In the genomic region with DNA sequence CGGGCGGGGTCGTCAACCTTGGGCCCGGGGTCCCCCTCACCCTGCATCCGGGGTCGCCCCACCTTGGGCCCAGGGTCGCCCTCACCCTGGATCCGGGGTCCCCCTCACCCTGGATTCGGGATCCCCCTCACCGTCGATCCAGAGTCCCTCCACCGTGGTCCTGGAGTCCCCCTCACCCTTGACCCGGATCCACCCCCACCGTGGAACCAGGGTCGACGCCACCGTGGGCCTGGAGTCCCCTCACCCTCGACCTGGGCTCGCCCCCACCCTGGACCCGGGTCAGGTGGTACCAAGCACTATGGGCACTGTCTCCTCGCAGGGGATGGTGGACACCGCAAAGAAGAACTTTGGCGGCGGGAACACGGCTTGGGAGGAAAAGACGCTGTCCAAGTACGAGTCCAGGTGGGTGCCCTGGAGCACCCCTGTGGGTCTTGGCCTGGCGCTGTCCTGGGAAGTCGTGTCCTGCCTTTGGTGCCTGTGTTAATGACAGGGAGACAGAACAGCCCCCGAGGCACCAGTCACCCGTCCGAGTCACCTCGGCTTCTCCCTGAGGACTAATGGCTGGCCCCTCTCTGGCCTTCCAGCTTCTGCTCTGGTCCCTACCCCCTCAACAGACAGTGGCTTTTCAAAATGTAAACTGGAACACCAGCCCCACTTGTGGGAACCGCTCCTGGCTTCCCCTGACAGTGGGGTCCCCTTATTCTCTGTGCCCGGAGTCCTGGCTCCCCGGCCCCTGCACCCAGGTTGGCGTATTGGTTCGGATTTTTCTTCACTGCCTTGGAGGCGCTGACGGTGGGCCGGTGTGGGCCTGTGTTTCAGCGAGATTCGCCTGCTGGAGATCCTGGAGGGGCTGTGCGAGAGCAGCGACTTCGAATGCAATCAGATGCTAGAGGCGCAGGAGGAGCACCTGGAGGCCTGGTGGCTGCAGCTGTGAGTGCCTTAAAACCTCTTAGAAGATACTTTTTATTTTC, we compare ENCODE assay signal across 8 cellular contexts. TPM values are rescaled to one million over a fixed set of nuclear protein-coding genes. Genes with fewer than 3 reads are reported as not detected.
DNase-seq lines count a peak whose midpoint lies in the region; ATAC-seq and TF ChIP-seq lines count a peak whose summit lies in the region.

No MANE protein-coding gene starts in this region.

- no peak overlapping the region for H3K27ac ChIP-seq in liver (ENCODE audit: low read depth in 1 of 2, low read length in 2 of 2)
- H3K27ac ChIP-seq in transverse colon = peak overlapping the region; percentile 94 to 97 (median 95)

- no peak for ATAC-seq in activated T-cell treated with anti-CD3 and anti-CD28 coated beads, Interleukin-2, amount 50 U/mL, for 4 hours
- no peak for ATAC-seq in activated naive CD8-positive, alpha-beta T cell treated with anti-CD3 and anti-CD28 coated beads, Interleukin-2, amount 50 U/mL, for 24 hours
- no peak for ATAC-seq in GM19328 (IDR thresholded peaks at IDR 0.05; ENCODE audit: unreplicated experiment)

- TF ChIP-seq EP300 in transverse colon (IDR thresholded peaks at IDR 0.05; ENCODE audit: low read depth) = no peak

- WGBS in liver = 37% methylated on average over 47 of the region's 47 CpGs
- 55% methylated on average over 33 of the region's 47 CpGs; no CpG with 5 or more reads in 1 of the 2 donors for WGBS in transverse colon (ENCODE audit: low coverage in 1 of 2), 2 donors

- no peaks in the 10 kb centered on the region for H3K9me3 ChIP-seq in liver (ENCODE audit: control insufficient read depth in 4 of 4, low read length in 3 of 4)
- no peaks in the 10 kb centered on the region for H3K9me3 ChIP-seq in transverse colon

- in situ Hi-C loops in transverse colon (cut with MboI; ENCODE audit: low pct_ligation_motif_present in 1 of 4, low pct_unique_long_range_greater_than_20kb in 1 of 4, low sequenced_read_pairs in 3 of 4) = loop anchor here in 1 of 4 donors (10.0 kb wide), 1 partner anchor 144 kb away; no protein-coding TSS in a partner anchor

- H3K9ac ChIP-seq in liver (ENCODE audit: low read depth in 1 of 2, low read length in 2 of 2) = peak overlapping the region in 1 of 2 donors; percentile 13

- TF ChIP-seq RAD21 in liver (IDR thresholded peaks at IDR 0.05) = no peak

- H3K36me3 ChIP-seq in liver (ENCODE audit: control insufficient read depth in 4 of 4, insufficient read depth in 3 of 4, low read depth in 1 of 4, low read length in 3 of 4) (peaks cover 4 to 13% (median 8%) of the 10 kb centered on the region in 4 donors), transverse colon (no peaks in the 10 kb centered on the region)

- peaks cover 36% of the 10 kb centered on the region for H3K4me1 Mint-ChIP-seq in activated T-cell treated with anti-CD3 and anti-CD28 coated beads, Interleukin-2, amount 50 U/mL, for 4 hours (ENCODE audit: low read depth)
- H3K4me1 Mint-ChIP-seq in activated naive CD8-positive, alpha-beta T cell treated with anti-CD3 and anti-CD28 coated beads, Interleukin-2, amount 50 U/mL, for 24 hours = peaks cover 40% of the 10 kb centered on the region

- intact Hi-C loops in transverse colon (cut with DNase I; ENCODE audit: low total_unique reads) = no loop called here

- no peaks in the 10 kb centered on the region for H3K27me3 ChIP-seq in liver (ENCODE audit: control insufficient read depth in 4 of 4, insufficient read depth in 4 of 4, low read length in 3 of 4)
- H3K27me3 ChIP-seq in transverse colon = no peaks in the 10 kb centered on the region

- no peaks in the 10 kb centered on the region for H3K27me3 Mint-ChIP-seq in activated T-cell treated with anti-CD3 and anti-CD28 coated beads, Interleukin-2, amount 50 U/mL, for 4 hours (ENCODE audit: low read depth)
- H3K27me3 Mint-ChIP-seq in activated naive CD8-positive, alpha-beta T cell treated with anti-CD3 and anti-CD28 coated beads, Interleukin-2, amount 50 U/mL, for 24 hours = no peaks in the 10 kb centered on the region

- peaks cover 5% of the 10 kb centered on the region for H3K36me3 Mint-ChIP-seq in activated T-cell treated with anti-CD3 and anti-CD28 coated beads, Interleukin-2, amount 50 U/mL, for 4 hours (ENCODE audit: insufficient read depth)
- H3K36me3 Mint-ChIP-seq in activated naive CD8-positive, alpha-beta T cell treated with anti-CD3 and anti-CD28 coated beads, Interleukin-2, amount 50 U/mL, for 24 hours (ENCODE audit: low read depth) = peaks cover 4% of the 10 kb centered on the region

- no peak overlapping the region for H3K27ac Mint-ChIP-seq in activated naive CD8-positive, alpha-beta T cell treated with anti-CD3 and anti-CD28 coated beads, Interleukin-2, amount 50 U/mL, for 24 hours

- H3K4me1 ChIP-seq in liver (ENCODE audit: control insufficient read depth in 4 of 4, insufficient read depth in 4 of 4, low read length in 3 of 4) (peaks cover 0 to 18% (median 10%) of the 10 kb centered on the region in 4 donors), transverse colon (peaks cover 12 to 23% (median 19%) of the 10 kb centered on the region in 4 donors)

- H3K9me3 Mint-ChIP-seq in activated T-cell treated with anti-CD3 and anti-CD28 coated beads, Interleukin-2, amount 50 U/mL, for 4 hours = no peaks in the 10 kb centered on the region
- no peaks in the 10 kb centered on the region for H3K9me3 Mint-ChIP-seq in activated naive CD8-positive, alpha-beta T cell treated with anti-CD3 and anti-CD28 coated beads, Interleukin-2, amount 50 U/mL, for 24 hours

- H3K4me3 ChIP-seq in liver (ENCODE audit: low read depth in 1 of 3, low read length in 3 of 3) = peak overlapping the region; percentile 56 to 89 (median 65)
- peak overlapping the region; percentile 69 to 89 (median 76) for H3K4me3 ChIP-seq in transverse colon

- no peak for DNase-seq in activated T-cell treated with anti-CD3 and anti-CD28 coated beads, Interleukin-2, amount 50 U/mL, for 4 hours
- no peak for DNase-seq in activated T-cell treated with anti-CD3 and anti-CD28 coated beads, Interleukin-2, amount 50 U/mL, for 1 hour
- DNase-seq in activated naive CD8-positive, alpha-beta T cell treated with anti-CD3 and anti-CD28 coated beads, Interleukin-2, amount 50 U/mL, for 24 hours = no peak
- DNase-seq in transverse colon (no peak), NCI-H345 treated with DMSO at 0.1 percent for 48 hours (lab: John Stamatoyannopoulos, UW; ENCODE audit: unreplicated experiment) (no peak), AG20443 (ENCODE audit: low spot score) (no peak)

- peak overlapping the region; percentile 80 for H3K4me3 Mint-ChIP-seq in activated T-cell treated with anti-CD3 and anti-CD28 coated beads, Interleukin-2, amount 50 U/mL, for 4 hours
- peak overlapping the region; percentile 73 for H3K4me3 Mint-ChIP-seq in activated naive CD8-positive, alpha-beta T cell treated with anti-CD3 and anti-CD28 coated beads, Interleukin-2, amount 50 U/mL, for 24 hours

- TF ChIP-seq CTCF in liver (IDR thresholded peaks at IDR 0.05; ENCODE audit: low read depth, low read length, missing input control) (no peak), transverse colon (IDR thresholded peaks at IDR 0.05) (no peak)

- no peak for TF ChIP-seq POLR2A in transverse colon (IDR thresholded peaks at IDR 0.05)

TF ChIP-seq in liver, 16 proteins besides CTCF, POLR2A, EP300 and RAD21:
- TF ChIP-seq, protein P1, sequence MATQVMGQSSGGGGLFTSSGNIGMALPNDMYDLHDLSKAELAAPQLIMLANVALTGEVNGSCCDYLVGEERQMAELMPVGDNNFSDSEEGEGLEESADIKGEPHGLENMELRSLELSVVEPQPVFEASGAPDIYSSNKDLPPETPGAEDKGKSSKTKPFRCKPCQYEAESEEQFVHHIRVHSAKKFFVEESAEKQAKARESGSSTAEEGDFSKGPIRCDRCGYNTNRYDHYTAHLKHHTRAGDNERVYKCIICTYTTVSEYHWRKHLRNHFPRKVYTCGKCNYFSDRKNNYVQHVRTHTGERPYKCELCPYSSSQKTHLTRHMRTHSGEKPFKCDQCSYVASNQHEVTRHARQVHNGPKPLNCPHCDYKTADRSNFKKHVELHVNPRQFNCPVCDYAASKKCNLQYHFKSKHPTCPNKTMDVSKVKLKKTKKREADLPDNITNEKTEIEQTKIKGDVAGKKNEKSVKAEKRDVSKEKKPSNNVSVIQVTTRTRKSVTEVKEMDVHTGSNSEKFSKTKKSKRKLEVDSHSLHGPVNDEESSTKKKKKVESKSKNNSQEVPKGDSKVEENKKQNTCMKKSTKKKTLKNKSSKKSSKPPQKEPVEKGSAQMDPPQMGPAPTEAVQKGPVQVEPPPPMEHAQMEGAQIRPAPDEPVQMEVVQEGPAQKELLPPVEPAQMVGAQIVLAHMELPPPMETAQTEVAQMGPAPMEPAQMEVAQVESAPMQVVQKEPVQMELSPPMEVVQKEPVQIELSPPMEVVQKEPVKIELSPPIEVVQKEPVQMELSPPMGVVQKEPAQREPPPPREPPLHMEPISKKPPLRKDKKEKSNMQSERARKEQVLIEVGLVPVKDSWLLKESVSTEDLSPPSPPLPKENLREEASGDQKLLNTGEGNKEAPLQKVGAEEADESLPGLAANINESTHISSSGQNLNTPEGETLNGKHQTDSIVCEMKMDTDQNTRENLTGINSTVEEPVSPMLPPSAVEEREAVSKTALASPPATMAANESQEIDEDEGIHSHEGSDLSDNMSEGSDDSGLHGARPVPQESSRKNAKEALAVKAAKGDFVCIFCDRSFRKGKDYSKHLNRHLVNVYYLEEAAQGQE (IDR thresholded peaks at IDR 0.05) = peak; percentile 36
- TF ChIP-seq FOXA1 (IDR thresholded peaks at IDR 0.05) = no peak

RNA-seq across cellular contexts. Expression of a gene that starts 0.8 kb away (rescaled TPM):
- total RNA-seq in activated T-cell treated with anti-CD3 and anti-CD28 coated beads, Interleukin-2, amount 50 U/mL, for 4 hours = 10 to 100 TPM; 62.8 to 71.2 (median 64.2) TPM
- total RNA-seq in liver = 10 to 100 TPM; 17.2 to 98.1 TPM
- polyA plus RNA-seq in liver = 10 to 100 TPM; 34.2 to 80.0 TPM
- total RNA-seq in transverse colon = 10 to 100 TPM; 31.0 to 37.9 (median 36.4) TPM

RNA-seq across cellular contexts. Expression of a gene that starts 1.0 kb away (rescaled TPM):
- 10 to 100 TPM; 13.5 to 18.6 (median 14.6) TPM for total RNA-seq in activated T-cell treated with anti-CD3 and anti-CD28 coated beads, Interleukin-2, amount 50 U/mL, for 4 hours
- 10 to 100 TPM; 10.4 to 20.2 TPM for total RNA-seq in liver
- polyA plus RNA-seq in liver = 10 to 100 TPM; 12.5 to 15.6 TPM
- 10 to 100 TPM; 10.1 to 24.4 (median 18.3) TPM for total RNA-seq in transverse colon

RNA-seq across cellular contexts. Expression of a gene that starts 41.4 kb away (rescaled TPM):
- 100 to 1,000 TPM; 426 to 498 (median 461) TPM for total RNA-seq in activated T-cell treated with anti-CD3 and anti-CD28 coated beads, Interleukin-2, amount 50 U/mL, for 4 hours
- total RNA-seq in liver (10 to 100 TPM; 14.5 to 33.8 TPM), transverse colon (100 to 1,000 TPM; 115 to 290 (median 147) TPM)
- polyA plus RNA-seq in liver = 10 to 100 TPM; 22.3 to 44.0 TPM

Comparison
In these comparisons a context has a peak if more than half of its experiments do, and no peak if none do; other contexts are left out.
1. H3K27ac ChIP-seq: peak in transverse colon (4 of 4); none in liver (0 of 2).